ENCODE assay signal across 4 cellular contexts in the genomic region with DNA sequence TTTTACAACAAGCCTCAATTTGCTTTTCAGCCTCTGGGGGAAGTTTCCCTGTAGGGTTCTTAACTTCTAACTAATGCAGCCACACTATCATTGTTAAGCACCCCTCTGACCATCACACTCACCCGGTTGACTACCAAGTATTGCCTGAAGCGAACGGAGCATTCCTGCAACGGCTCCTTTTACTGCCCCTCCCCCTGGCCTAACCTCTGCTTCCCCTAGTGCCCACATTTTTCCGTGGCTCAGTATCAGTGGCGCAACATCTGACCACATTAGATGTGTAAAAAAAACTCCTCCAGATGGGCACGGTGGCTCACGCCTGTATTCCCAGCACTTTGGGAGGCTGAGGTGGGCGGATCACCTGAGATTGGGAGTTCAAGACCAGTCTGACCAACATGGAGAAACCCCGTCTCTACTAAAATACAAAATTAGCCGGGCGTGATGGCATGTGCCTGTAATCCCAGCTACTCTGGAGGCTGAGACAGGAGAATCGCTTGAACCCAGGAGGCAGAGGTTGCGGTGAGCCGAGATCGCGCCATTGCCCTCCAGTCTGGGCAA. TPM values are rescaled to one million over a fixed set of nuclear protein-coding genes. Genes with fewer than 3 reads are reported as not detected.
"Had no signal": no experiment of that assay in that cellular context is flagged by ENCODE, and none has a peak within 500 bp of the region (broad histone marks: within the 10 kb centered on the region; RNA-seq: fewer than 3 reads in every experiment).

No MANE protein-coding gene starts in this region.

RNA-seq across cellular contexts. Expression of gene SLC2A5, which starts 24.7 kb away (rescaled TPM):
- total RNA-seq: epithelial cell of proximal tubule; kidney epithelial cell; natural killer cell treated with Interleukin-12 subunit alpha and Interleukin-12 subunit beta and Interleukin-15 and Interleukin-18, amount 100 ng/mL, for 72 hours; progenitor cell of endocrine pancreas had no signal
